Comparison of ENCODE assay signal across 2 cellular contexts in the genomic region with DNA sequence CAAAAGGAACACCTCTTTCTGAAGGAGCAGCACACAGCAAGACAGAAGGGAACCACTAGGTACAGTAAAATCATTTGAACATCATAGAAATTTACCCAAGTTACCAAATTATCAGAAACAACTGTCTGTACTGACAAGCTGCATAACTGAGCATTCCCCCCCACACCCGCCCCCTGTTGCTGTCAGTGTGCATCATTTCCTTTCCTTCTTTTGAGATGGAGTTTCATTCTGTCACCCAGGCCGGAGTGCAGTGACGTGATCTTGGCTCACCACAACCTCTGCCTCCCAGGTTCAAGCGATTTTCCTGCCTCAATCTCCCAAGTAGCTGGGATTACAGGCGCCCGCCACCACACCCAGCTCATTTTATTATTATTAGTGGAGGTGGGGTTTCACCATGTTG.
TF ChIP-seq lines count a peak whose summit lies in the region.

No MANE protein-coding gene starts in this region.

TF ChIP-seq in IMR-90, 13 proteins besides CTCF, POLR2A, EP300 and RAD21:
- no peak for TF ChIP-seq FOS (IDR thresholded peaks at IDR 0.05; ENCODE audit: low read depth, low read length)
- no peak for TF ChIP-seq NFE2L2 (IDR thresholded peaks at IDR 0.05; ENCODE audit: low read depth, low read length)
- no peak for TF ChIP-seq BHLHE40 (IDR thresholded peaks at IDR 0.05; ENCODE audit: low read depth, low read length)
- TF ChIP-seq, protein P1, sequence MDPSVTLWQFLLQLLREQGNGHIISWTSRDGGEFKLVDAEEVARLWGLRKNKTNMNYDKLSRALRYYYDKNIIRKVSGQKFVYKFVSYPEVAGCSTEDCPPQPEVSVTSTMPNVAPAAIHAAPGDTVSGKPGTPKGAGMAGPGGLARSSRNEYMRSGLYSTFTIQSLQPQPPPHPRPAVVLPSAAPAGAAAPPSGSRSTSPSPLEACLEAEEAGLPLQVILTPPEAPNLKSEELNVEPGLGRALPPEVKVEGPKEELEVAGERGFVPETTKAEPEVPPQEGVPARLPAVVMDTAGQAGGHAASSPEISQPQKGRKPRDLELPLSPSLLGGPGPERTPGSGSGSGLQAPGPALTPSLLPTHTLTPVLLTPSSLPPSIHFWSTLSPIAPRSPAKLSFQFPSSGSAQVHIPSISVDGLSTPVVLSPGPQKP (IDR thresholded peaks at IDR 0.05; ENCODE audit: borderline replicate concordance, low read depth, low read length), result no peak

TF ChIP-seq in GM12878, 131 proteins besides CTCF, POLR2A, EP300 and RAD21:
- TF ChIP-seq CREB1 (IDR thresholded peaks at IDR 0.05; ENCODE audit: low read depth) (0 out of 2 replicates have a peak, but pooled peaks have one; percentile 39), CHD2 (IDR thresholded peaks at IDR 0.05; ENCODE audit: borderline replicate concordance, low read depth, low read length) (no peak), ZNF207 (IDR thresholded peaks at IDR 0.05; ENCODE audit: borderline replicate concordance) (no peak), ESRRA (IDR thresholded peaks at IDR 0.05; ENCODE audit: low read length) (no peak), EZH2 (IDR thresholded peaks at IDR 0.05; ENCODE audit: borderline replicate concordance, control insufficient read depth, low read depth, low read length) (no peak), EGR1 (IDR thresholded peaks at IDR 0.05; ENCODE audit: borderline replicate concordance in 1 of 2, low read depth in 2 of 2, low read length in 2 of 2) (no peak), SREBF2 (IDR thresholded peaks at IDR 0.05; ENCODE audit: low read length) (no peak)
